ENCODE assay signal across 1 cellular context in the genomic region with DNA sequence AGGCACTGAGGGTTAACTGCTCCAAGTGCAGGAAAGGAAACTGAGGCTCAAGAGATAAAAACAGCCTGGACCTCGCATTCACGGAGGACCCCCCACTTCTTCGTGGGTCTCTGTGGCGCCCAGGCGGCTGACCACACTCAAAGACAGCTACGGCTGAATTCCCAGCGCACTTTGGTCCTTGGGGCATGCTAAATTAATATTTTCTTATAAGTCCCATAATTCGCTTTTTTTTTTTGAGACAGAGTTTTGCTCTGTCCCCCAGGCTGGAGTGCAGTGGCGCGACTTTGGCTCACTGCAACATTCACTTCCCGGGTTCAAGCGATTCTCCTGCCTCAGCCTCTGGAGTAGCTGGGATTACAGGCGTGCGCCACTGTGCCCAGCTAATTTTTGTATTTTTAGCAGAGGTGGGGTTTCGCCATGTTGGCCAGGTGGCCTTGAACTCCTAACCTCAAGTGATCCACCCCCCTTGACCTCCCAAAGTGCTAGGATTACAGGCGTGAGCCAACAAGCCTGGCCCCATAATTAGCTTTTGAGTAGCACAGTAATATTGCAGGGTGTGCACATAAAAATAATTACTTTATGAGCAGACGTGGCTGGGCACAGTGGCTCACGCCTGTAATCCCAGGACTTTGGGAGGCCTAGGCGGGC.
TF ChIP-seq lines count a peak whose summit lies in the region.
"Not testable (repeated sequence)": the region's sequence is repeated elsewhere in the genome, so short reads cannot be mapped to it uniquely, and the experiment has no call there.

No MANE protein-coding gene starts in this region.

TF ChIP-seq in K562, 482 proteins besides CTCF, POLR2A, EP300 and RAD21:
- TF ChIP-seq PRDM10 (IDR thresholded peaks at IDR 0.05; ENCODE audit: partially characterized antibody): peak; percentile 46
- peak; percentile 61; the same call in 1 of the 2 replicates for TF ChIP-seq DMBX1 (CRISPR knock-in tag; IDR thresholded peaks at IDR 0.05; ENCODE audit: borderline replicate concordance)
- TF ChIP-seq NR2C1 (IDR thresholded peaks at IDR 0.05): peak; percentile 27; the same call in 1 of the 2 replicates
- TF ChIP-seq NR2C1 (tag; IDR thresholded peaks at IDR 0.05): 0 out of 2 replicates have a peak, but pooled peaks have one; percentile 37
- peak in 1 of 2 experiments; percentile 3; a peak in 1 of 4 replicates for TF ChIP-seq FOXK2 (conservative IDR thresholded peaks at IDR 0.05 in 1 of 2, IDR thresholded peaks at IDR 0.05 in 1 of 2; ENCODE audit: low read depth in 2 of 2)
- 0 out of 2 replicates have a peak, but pooled peaks have one; percentile 63 for TF ChIP-seq ZNF449 (CRISPR knock-in tag; IDR thresholded peaks at IDR 0.05)
- 0 out of 2 replicates have a peak, but pooled peaks have one; percentile 32 for TF ChIP-seq TAF7 (tag; IDR thresholded peaks at IDR 0.05)
- TF ChIP-seq, protein P1, sequence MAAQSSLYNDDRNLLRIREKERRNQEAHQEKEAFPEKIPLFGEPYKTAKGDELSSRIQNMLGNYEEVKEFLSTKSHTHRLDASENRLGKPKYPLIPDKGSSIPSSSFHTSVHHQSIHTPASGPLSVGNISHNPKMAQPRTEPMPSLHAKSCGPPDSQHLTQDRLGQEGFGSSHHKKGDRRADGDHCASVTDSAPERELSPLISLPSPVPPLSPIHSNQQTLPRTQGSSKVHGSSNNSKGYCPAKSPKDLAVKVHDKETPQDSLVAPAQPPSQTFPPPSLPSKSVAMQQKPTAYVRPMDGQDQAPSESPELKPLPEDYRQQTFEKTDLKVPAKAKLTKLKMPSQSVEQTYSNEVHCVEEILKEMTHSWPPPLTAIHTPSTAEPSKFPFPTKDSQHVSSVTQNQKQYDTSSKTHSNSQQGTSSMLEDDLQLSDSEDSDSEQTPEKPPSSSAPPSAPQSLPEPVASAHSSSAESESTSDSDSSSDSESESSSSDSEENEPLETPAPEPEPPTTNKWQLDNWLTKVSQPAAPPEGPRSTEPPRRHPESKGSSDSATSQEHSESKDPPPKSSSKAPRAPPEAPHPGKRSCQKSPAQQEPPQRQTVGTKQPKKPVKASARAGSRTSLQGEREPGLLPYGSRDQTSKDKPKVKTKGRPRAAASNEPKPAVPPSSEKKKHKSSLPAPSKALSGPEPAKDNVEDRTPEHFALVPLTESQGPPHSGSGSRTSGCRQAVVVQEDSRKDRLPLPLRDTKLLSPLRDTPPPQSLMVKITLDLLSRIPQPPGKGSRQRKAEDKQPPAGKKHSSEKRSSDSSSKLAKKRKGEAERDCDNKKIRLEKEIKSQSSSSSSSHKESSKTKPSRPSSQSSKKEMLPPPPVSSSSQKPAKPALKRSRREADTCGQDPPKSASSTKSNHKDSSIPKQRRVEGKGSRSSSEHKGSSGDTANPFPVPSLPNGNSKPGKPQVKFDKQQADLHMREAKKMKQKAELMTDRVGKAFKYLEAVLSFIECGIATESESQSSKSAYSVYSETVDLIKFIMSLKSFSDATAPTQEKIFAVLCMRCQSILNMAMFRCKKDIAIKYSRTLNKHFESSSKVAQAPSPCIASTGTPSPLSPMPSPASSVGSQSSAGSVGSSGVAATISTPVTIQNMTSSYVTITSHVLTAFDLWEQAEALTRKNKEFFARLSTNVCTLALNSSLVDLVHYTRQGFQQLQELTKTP (IDR thresholded peaks at IDR 0.05; ENCODE audit: low read depth in 1 of 2, partially characterized antibody in 2 of 2): peak; percentile 48 to 57
- 0 out of 2 replicates have a peak, but pooled peaks have one; percentile 38 for TF ChIP-seq HDAC2 (IDR thresholded peaks at IDR 0.05)
- TF ChIP-seq TRIM28 (IDR thresholded peaks at IDR 0.05): 0 out of 2 replicates have a peak, but pooled peaks have one; percentile 31
- TF ChIP-seq, protein P2, sequence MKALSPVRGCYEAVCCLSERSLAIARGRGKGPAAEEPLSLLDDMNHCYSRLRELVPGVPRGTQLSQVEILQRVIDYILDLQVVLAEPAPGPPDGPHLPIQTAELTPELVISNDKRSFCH (CRISPR knock-in tag; IDR thresholded peaks at IDR 0.05): not testable (repeated sequence)
- TF ChIP-seq, protein P2 (tag; IDR thresholded peaks at IDR 0.05): 0 out of 2 replicates have a peak, but pooled peaks have one; percentile 46
- peak; percentile 66 for TF ChIP-seq ZBTB7A (IDR thresholded peaks at IDR 0.05; ENCODE audit: borderline replicate concordance, control insufficient read depth, low read depth, low read length)
- TF ChIP-seq, protein P3, sequence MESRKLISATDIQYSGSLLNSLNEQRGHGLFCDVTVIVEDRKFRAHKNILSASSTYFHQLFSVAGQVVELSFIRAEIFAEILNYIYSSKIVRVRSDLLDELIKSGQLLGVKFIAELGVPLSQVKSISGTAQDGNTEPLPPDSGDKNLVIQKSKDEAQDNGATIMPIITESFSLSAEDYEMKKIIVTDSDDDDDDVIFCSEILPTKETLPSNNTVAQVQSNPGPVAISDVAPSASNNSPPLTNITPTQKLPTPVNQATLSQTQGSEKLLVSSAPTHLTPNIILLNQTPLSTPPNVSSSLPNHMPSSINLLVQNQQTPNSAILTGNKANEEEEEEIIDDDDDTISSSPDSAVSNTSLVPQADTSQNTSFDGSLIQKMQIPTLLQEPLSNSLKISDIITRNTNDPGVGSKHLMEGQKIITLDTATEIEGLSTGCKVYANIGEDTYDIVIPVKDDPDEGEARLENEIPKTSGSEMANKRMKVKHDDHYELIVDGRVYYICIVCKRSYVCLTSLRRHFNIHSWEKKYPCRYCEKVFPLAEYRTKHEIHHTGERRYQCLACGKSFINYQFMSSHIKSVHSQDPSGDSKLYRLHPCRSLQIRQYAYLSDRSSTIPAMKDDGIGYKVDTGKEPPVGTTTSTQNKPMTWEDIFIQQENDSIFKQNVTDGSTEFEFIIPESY (CRISPR knock-in tag; IDR thresholded peaks at IDR 0.05): peak; percentile 88
- 0 out of 2 replicates have a peak, but pooled peaks have one; percentile 15 for TF ChIP-seq MEF2D (tag; conservative IDR thresholded peaks at IDR 0.05; ENCODE audit: low read depth)
- TF ChIP-seq SP1 (CRISPR knock-in tag; IDR thresholded peaks at IDR 0.05): peak; percentile 29; the same call in 1 of the 2 replicates
- TF ChIP-seq SMARCA4 (IDR thresholded peaks at IDR 0.05): peak; percentile 8; the same call in 1 of the 2 replicates
- peak; percentile 68; the same call in 1 of the 2 replicates for TF ChIP-seq ZNF592 (IDR thresholded peaks at IDR 0.05)
- peak; percentile 16; the same call in 1 of the 2 replicates for TF ChIP-seq CXXC5 (CRISPR knock-in tag; IDR thresholded peaks at IDR 0.05)
- peak; percentile 64; the same call in 1 of the 2 replicates for TF ChIP-seq DPF2 (IDR thresholded peaks at IDR 0.05)
- TF ChIP-seq SMAD4 (CRISPR knock-in tag; conservative IDR thresholded peaks at IDR 0.05): peak; percentile 60
- TF ChIP-seq GABPB1 (CRISPR knock-in tag; IDR thresholded peaks at IDR 0.05): 0 out of 2 replicates have a peak, but pooled peaks have one; percentile 13
- TF ChIP-seq SUPT5H (IDR thresholded peaks at IDR 0.05): 0 out of 2 replicates have a peak, but pooled peaks have one; percentile 86
- TF ChIP-seq NR4A1 (CRISPR knock-in tag; IDR thresholded peaks at IDR 0.05): not testable (repeated sequence)
- TF ChIP-seq NR4A1 (tag; IDR thresholded peaks at IDR 0.05): peak; percentile 23; the same call in 1 of the 2 replicates
- peak; percentile 78; the same call in 1 of the 2 replicates for TF ChIP-seq ETV1 (tag; conservative IDR thresholded peaks at IDR 0.05; ENCODE audit: low read depth)
- TF ChIP-seq, protein P4, sequence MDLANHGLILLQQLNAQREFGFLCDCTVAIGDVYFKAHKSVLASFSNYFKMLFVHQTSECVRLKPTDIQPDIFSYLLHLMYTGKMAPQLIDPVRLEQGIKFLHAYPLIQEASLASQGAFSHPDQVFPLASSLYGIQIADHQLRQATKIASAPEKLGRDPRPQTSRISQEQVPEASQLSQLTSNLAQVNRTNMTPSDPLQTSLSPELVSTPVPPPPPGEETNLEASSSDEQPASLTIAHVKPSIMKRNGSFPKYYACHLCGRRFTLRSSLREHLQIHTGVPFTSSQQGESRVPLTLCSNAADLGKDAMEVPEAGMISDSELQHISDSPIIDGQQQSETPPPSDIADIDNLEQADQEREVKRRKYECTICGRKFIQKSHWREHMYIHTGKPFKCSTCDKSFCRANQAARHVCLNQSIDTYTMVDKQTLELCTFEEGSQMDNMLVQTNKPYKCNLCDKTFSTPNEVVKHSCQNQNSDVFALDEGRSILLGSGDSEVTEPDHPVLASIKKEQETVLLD (IDR thresholded peaks at IDR 0.05): peak; percentile 35; the same call in 1 of the 2 replicates
- TF ChIP-seq, protein P5, sequence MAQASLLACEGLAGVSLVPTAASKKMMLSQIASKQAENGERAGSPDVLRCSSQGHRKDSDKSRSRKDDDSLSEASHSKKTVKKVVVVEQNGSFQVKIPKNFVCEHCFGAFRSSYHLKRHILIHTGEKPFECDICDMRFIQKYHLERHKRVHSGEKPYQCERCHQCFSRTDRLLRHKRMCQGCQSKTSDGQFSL (CRISPR knock-in tag; IDR thresholded peaks at IDR 0.05): not testable (repeated sequence)
- TF ChIP-seq, protein P5 (tag; IDR thresholded peaks at IDR 0.05): peak in 1 of 2 experiments; percentile 47; a peak in 1 of 4 replicates
